In genomic region chr7:150329331-150330106, GRCh38 we compare ENCODE assay signal across 9 cellular contexts. TPM values are rescaled to one million over a fixed set of nuclear protein-coding genes. Genes with fewer than 3 reads are reported as not detected.
A peak's percentile ranks its signal among the peaks of the same experiment; 100 is the strongest.
DNase-seq lines count a peak whose midpoint lies in the region; ATAC-seq, FAIRE-seq and TF ChIP-seq lines count a peak whose summit lies in the region.
"Had no signal": no experiment of that assay in that cellular context is flagged by ENCODE, and none has a peak within 500 bp of the region (broad histone marks: within the 10 kb centered on the region; RNA-seq: fewer than 3 reads in every experiment).

No MANE protein-coding gene starts in this region.

- H3K36me3 ChIP-seq in HUES64 (ENCODE audit: insufficient read depth, low read length) (peaks cover 68% of the 10 kb centered on the region), HepG2 (replicated peaks in 1 of 2; ENCODE audit: control insufficient read depth in 1 of 2, insufficient read depth in 2 of 2, low read length in 2 of 2) (peaks cover 27 to 72% of the 10 kb centered on the region in 2 experiments), tibial nerve (peaks cover 0 to 47% (median 0%) of the 10 kb centered on the region in 3 donors)
- H3K36me3 ChIP-seq: brain microvascular endothelial cell, SJSA1 had no signal

- TF ChIP-seq POLR2A in HepG2 (IDR thresholded peaks at IDR 0.05; ENCODE audit: insufficient read depth in 1 of 2, low read depth in 2 of 2, low read length in 2 of 2) (0 out of 4 replicates have a peak, but pooled peaks of 1 of the 2 experiments have one; percentile 23), tibial nerve (IDR thresholded peaks at IDR 0.05) (no peak)

- H3K4me1 ChIP-seq in HUES64 (ENCODE audit: insufficient read depth, low read length) (peaks cover 22% of the 10 kb centered on the region), HepG2 (ENCODE audit: insufficient read depth, low read length) (peaks cover 24% of the 10 kb centered on the region), tibial nerve (peaks cover 0 to 11% (median 0%) of the 10 kb centered on the region in 4 donors)
- H3K4me1 ChIP-seq: SJSA1 had no signal

- in situ Hi-C loops in HepG2 (cut with HindIII; ENCODE audit: extremely low pct_ligation_motif_present, low pct_unique_long_range_greater_than_20kb), result no loop called here

- no peak for TF ChIP-seq RAD21 in HepG2 (CRISPR knock-in tag; IDR thresholded peaks at IDR 0.05)

- H4K20me1 ChIP-seq in HepG2 (ENCODE audit: insufficient read depth, low read length), result 0 out of 2 replicates have a peak, but pooled peaks cover 2% of the 10 kb centered on the region

- 58% methylated on average over 22 of the region's 22 CpGs for WGBS in HUES64
- WGBS in HepG2 (ENCODE audit: low lambda C conversion rate), result 97% methylated on average over 16 of the region's 22 CpGs
- 82 to 86% methylated on average over 15 to 22 of the region's 22 CpGs for WGBS in tibial nerve, 2 donors

- H3K4me3 ChIP-seq in HUES64 (ENCODE audit: low read length), result peak overlapping the region; percentile 23; the same call in 1 of the 2 replicates
- no peak overlapping the region for H3K4me3 ChIP-seq in HepG2 (replicated peaks in 1 of 3; ENCODE audit: insufficient read depth in 1 of 3, low read depth in 2 of 3, low read length in 3 of 3)
- H3K4me3 ChIP-seq in tibial nerve, result no peak overlapping the region
- H3K4me3 ChIP-seq: SJSA1 had no signal

- H3K9me3 ChIP-seq in HUES64 (ENCODE audit: insufficient read depth, low read depth, low read length) (no peaks in the 10 kb centered on the region), HepG2 (ENCODE audit: low read length) (no peaks in the 10 kb centered on the region), tibial nerve (no peaks in the 10 kb centered on the region)
- H3K9me3 ChIP-seq: SJSA1 had no signal

- H3K27me3 ChIP-seq in HUES64 (ENCODE audit: insufficient read depth, low read length) (no peaks in the 10 kb centered on the region), HepG2 (ENCODE audit: control insufficient read depth in 1 of 2, insufficient read depth in 2 of 2, low read length in 2 of 2) (no peaks in the 10 kb centered on the region), tibial nerve (no peaks in the 10 kb centered on the region)
- H3K27me3 ChIP-seq: brain microvascular endothelial cell, SJSA1 had no signal

- peak overlapping the region; percentile 33; the same call in 1 of the 2 replicates for H3K9ac ChIP-seq in HUES64 (ENCODE audit: low read depth, low read length)
- H3K9ac ChIP-seq in HepG2 (ENCODE audit: insufficient read depth, low read depth, low read length), result no peak overlapping the region

- CTCF ChIA-PET in HepG2 (lab: Yijun Ruan, JAX; ENCODE audit: low intra/inter-chr PET ratio, low total read pairs), result no interaction called here

- no peak overlapping the region for H3K4me2 ChIP-seq in HepG2 (ENCODE audit: low read depth, low read length)

- H3K27ac ChIP-seq in HUES64 (ENCODE audit: low read depth, low read length) (peak overlapping the region; percentile 89), HepG2 (ENCODE audit: extremely low read length, insufficient read depth, low read length) (no peak overlapping the region), tibial nerve (no peak overlapping the region)
- H3K27ac ChIP-seq: brain microvascular endothelial cell, HL-60, SJSA1 had no signal

- peaks cover 30% of the 10 kb centered on the region for H3K79me2 ChIP-seq in HepG2 (ENCODE audit: insufficient read depth, low read length)

- no peak for ATAC-seq in HepG2
- ATAC-seq: stimulated activated naive CD8-positive, alpha-beta T cell treated with anti-CD3 and anti-CD28 coated beads, Interleukin-15, Interleukin-2, amounts not matched to agents 100 U/mL and 50 U/mL, for 24 hours had no signal

- no peak for TF ChIP-seq CTCF in HepG2 (CRISPR knock-in tag; IDR thresholded peaks at IDR 0.05)
- no peak for TF ChIP-seq CTCF in tibial nerve (IDR thresholded peaks at IDR 0.05)

- TF ChIP-seq EP300 in HepG2 (IDR thresholded peaks at IDR 0.05; ENCODE audit: low read depth in 2 of 2, low read length in 2 of 2) (no peak), HepG2 (CRISPR knock-in tag; IDR thresholded peaks at IDR 0.05; ENCODE audit: borderline replicate concordance) (no peak), tibial nerve (IDR thresholded peaks at IDR 0.05) (no peak)

- no peak for FAIRE-seq in HepG2 (lab: Jason Lieb, UNC)
- FAIRE-seq in frontal cortex (lab: Jason Lieb, UNC), result no peak

- no TSS peak for BruUV-seq in HepG2 (replicated peaks; lab: Mats Ljungman, UMichigan)

- POLR2A ChIA-PET in HepG2 (lab: Yijun Ruan, JAX), result interaction anchor here (1.1 to 1.6 kb wide), 2 partner anchors 11 to 14 kb away, joined by 3 to 5 read pairs; no protein-coding TSS in a partner anchor

- no peak overlapping the region for H2AFZ ChIP-seq in HepG2 (ENCODE audit: low read length)

- intact Hi-C loops in HepG2 (cut with micrococcal nuclease; ENCODE audit: unreplicated experiment), result no loop called here

- no peak for DNase-seq in HepG2 (ENCODE audit: low spot score)
- no peak for DNase-seq in frontal cortex (ENCODE audit: low spot score in 2 of 2)
- DNase-seq in tibial nerve (ENCODE audit: low spot score in 2 of 2), result no peak
- DNase-seq: brain microvascular endothelial cell; NCI-H1092; stimulated activated naive CD8-positive, alpha-beta T cell treated with anti-CD3 and anti-CD28 coated beads, Interleukin-15, Interleukin-2, amounts not matched to agents 100 U/mL and 50 U/mL, for 24 hours had no signal

RNA-seq across cellular contexts. Expression of gene ACTR3C, which starts 6.2 kb away (rescaled TPM):
- polyA plus RNA-seq in HUES64 (2013, experiment 1 of 2), result 1.3 TPM
- 0.51 TPM for polyA plus RNA-seq in HUES64 (2013, experiment 2 of 2)
- total RNA-seq in HepG2 (2016; rRNA removed; fragmentation: Illumina TruSeq; extraction: Trizol) (4.1 and 7.5 TPM in 2 replicates), frontal cortex (5.3 TPM), tibial nerve (1 to 10 TPM in 1 of 4 donors, under 1 TPM in 3; 0.44 to 2.3 (median 0.94) TPM)
- 7.2 and 7.8 TPM in 2 replicates for total RNA-seq in HepG2 (2016; cell fraction: cytosol; rRNA removed; fragmentation: Illumina TruSeq; extraction: Trizol; ENCODE audit: low read depth)
- total RNA-seq in HepG2 (2016; cell fraction: insoluble cytoplasmic fraction; rRNA removed; fragmentation: Illumina TruSeq; extraction: Trizol), result 3.7 and 6.7 TPM in 2 replicates
- total RNA-seq in HepG2 (2016; cell fraction: membrane; rRNA removed; fragmentation: Illumina TruSeq; extraction: Trizol), result 4.8 and 5.6 TPM in 2 replicates
- 17.1 and 19.7 TPM in 2 replicates for total RNA-seq in HepG2 (2016; cell fraction: nucleus; rRNA removed; fragmentation: Illumina TruSeq; extraction: Trizol)
- polyA plus RNA-seq in HepG2 (2011; rRNA removed), result 3.2 and 3.8 TPM in 2 replicates
- 2.5 and 2.7 TPM in 2 replicates for polyA plus RNA-seq in HepG2 (2011; cell fraction: cytosol; rRNA removed)
- 4.0 and 4.3 TPM in 2 replicates for polyA plus RNA-seq in HepG2 (2011; cell fraction: nucleus; rRNA removed)
- polyA plus RNA-seq in HepG2 (2012), result 1.2 and 1.4 TPM in 2 replicates
- polyA plus RNA-seq in HepG2 (2016; cell fraction: cytosol; fragmentation: Illumina TruSeq; extraction: Trizol; ENCODE audit: low read depth), result 0.95 and 2.7 TPM in 2 replicates
- 1.9 and 3.9 TPM in 2 replicates for polyA plus RNA-seq in HepG2 (2016; cell fraction: insoluble cytoplasmic fraction; fragmentation: Illumina TruSeq; extraction: Trizol; ENCODE audit: low read depth)
- 1.4 and 1.6 TPM in 2 replicates for polyA plus RNA-seq in HepG2 (2016; cell fraction: membrane; fragmentation: Illumina TruSeq; extraction: Trizol; ENCODE audit: low read depth)
- polyA plus RNA-seq in HepG2 (2016; cell fraction: nucleus; fragmentation: Illumina TruSeq; extraction: Trizol; ENCODE audit: insufficient read depth, low read depth), result 4.9 and 8.0 TPM in 2 replicates
- polyA minus RNA-seq in HepG2 (2011; rRNA and poly(A)+ RNA removed; ENCODE audit: low replicate concordance), result 10.0 and 39.9 TPM in 2 replicates
- polyA minus RNA-seq in HepG2 (2011; cell fraction: cytosol; rRNA and poly(A)+ RNA removed), result 2.6 and 3.3 TPM in 2 replicates
- polyA minus RNA-seq in HepG2 (2011; cell fraction: nucleus; rRNA and poly(A)+ RNA removed), result 44.3 and 59.4 TPM in 2 replicates
- total RNA-seq: SJSA1 had no signal

RNA-seq across cellular contexts. Expression of gene LRRC61, which starts 6.4 kb away (rescaled TPM):
- 37.8 TPM for polyA plus RNA-seq in HUES64 (2013, experiment 1 of 2)
- polyA plus RNA-seq in HUES64 (2013, experiment 2 of 2), result 42.0 TPM
- 34.8 and 38.4 TPM in 2 replicates for total RNA-seq in HepG2 (2016; rRNA removed; fragmentation: Illumina TruSeq; extraction: Trizol)
- 10.3 and 10.8 TPM in 2 replicates for total RNA-seq in HepG2 (2016; cell fraction: cytosol; rRNA removed; fragmentation: Illumina TruSeq; extraction: Trizol; ENCODE audit: low read depth)
- 30.5 and 35.2 TPM in 2 replicates for total RNA-seq in HepG2 (2016; cell fraction: insoluble cytoplasmic fraction; rRNA removed; fragmentation: Illumina TruSeq; extraction: Trizol)
- 34.2 and 36.9 TPM in 2 replicates for total RNA-seq in HepG2 (2016; cell fraction: membrane; rRNA removed; fragmentation: Illumina TruSeq; extraction: Trizol)
- 25.0 and 31.2 TPM in 2 replicates for total RNA-seq in HepG2 (2016; cell fraction: nucleus; rRNA removed; fragmentation: Illumina TruSeq; extraction: Trizol)
- polyA plus RNA-seq in HepG2 (2011; rRNA removed), result 33.0 and 42.2 TPM in 2 replicates
- polyA plus RNA-seq in HepG2 (2011; cell fraction: cytosol; rRNA removed), result 34.7 and 58.3 TPM in 2 replicates
- polyA plus RNA-seq in HepG2 (2011; cell fraction: nucleus; rRNA removed), result 25.0 and 33.0 TPM in 2 replicates
- polyA plus RNA-seq in HepG2 (2012), result 22.2 and 36.3 TPM in 2 replicates
- polyA plus RNA-seq in HepG2 (2016; cell fraction: cytosol; fragmentation: Illumina TruSeq; extraction: Trizol; ENCODE audit: low read depth), result 19.9 and 25.0 TPM in 2 replicates
- 36.4 and 46.3 TPM in 2 replicates for polyA plus RNA-seq in HepG2 (2016; cell fraction: insoluble cytoplasmic fraction; fragmentation: Illumina TruSeq; extraction: Trizol; ENCODE audit: low read depth)
- polyA plus RNA-seq in HepG2 (2016; cell fraction: membrane; fragmentation: Illumina TruSeq; extraction: Trizol; ENCODE audit: low read depth), result 41.1 and 42.5 TPM in 2 replicates
- 34.8 and 36.2 TPM in 2 replicates for polyA plus RNA-seq in HepG2 (2016; cell fraction: nucleus; fragmentation: Illumina TruSeq; extraction: Trizol; ENCODE audit: insufficient read depth, low read depth)
- 45.8 and 71.1 TPM in 2 replicates for polyA minus RNA-seq in HepG2 (2011; rRNA and poly(A)+ RNA removed; ENCODE audit: low replicate concordance)
- 33.7 and 34.5 TPM in 2 replicates for polyA minus RNA-seq in HepG2 (2011; cell fraction: cytosol; rRNA and poly(A)+ RNA removed)
- 13.3 and 15.4 TPM in 2 replicates for polyA minus RNA-seq in HepG2 (2011; cell fraction: nucleus; rRNA and poly(A)+ RNA removed)
- 13.5 TPM for total RNA-seq in frontal cortex
- total RNA-seq in tibial nerve, result 10 to 100 TPM in 1 of 4 donors, 1 to 10 TPM in 3; 7.9 to 19.3 (median 9.6) TPM
- total RNA-seq: SJSA1 had no signal

RNA-seq across cellular contexts. Expression of gene RARRES2, which starts 11.9 kb away (rescaled TPM):
- polyA plus RNA-seq in HUES64 (2013, experiment 1 of 2), result 94.7 TPM
- polyA plus RNA-seq in HUES64 (2013, experiment 2 of 2), result 75.3 TPM
- total RNA-seq in HepG2 (2016; rRNA removed; fragmentation: Illumina TruSeq; extraction: Trizol) (94.6 and 172 TPM in 2 replicates), frontal cortex (6.9 TPM), tibial nerve (100 to 1,000 TPM; 172 to 382 (median 375) TPM)
- total RNA-seq in HepG2 (2016; cell fraction: cytosol; rRNA removed; fragmentation: Illumina TruSeq; extraction: Trizol; ENCODE audit: low read depth), result 63.6 and 75.7 TPM in 2 replicates
- 93.3 and 178 TPM in 2 replicates for total RNA-seq in HepG2 (2016; cell fraction: insoluble cytoplasmic fraction; rRNA removed; fragmentation: Illumina TruSeq; extraction: Trizol)
- total RNA-seq in HepG2 (2016; cell fraction: membrane; rRNA removed; fragmentation: Illumina TruSeq; extraction: Trizol), result 68.9 and 86.6 TPM in 2 replicates
- 126 and 156 TPM in 2 replicates for total RNA-seq in HepG2 (2016; cell fraction: nucleus; rRNA removed; fragmentation: Illumina TruSeq; extraction: Trizol)
- 134 and 157 TPM in 2 replicates for polyA plus RNA-seq in HepG2 (2011; rRNA removed)
- polyA plus RNA-seq in HepG2 (2011; cell fraction: cytosol; rRNA removed), result 197 and 233 TPM in 2 replicates
- 164 and 202 TPM in 2 replicates for polyA plus RNA-seq in HepG2 (2011; cell fraction: nucleus; rRNA removed)
- 37.9 and 77.4 TPM in 2 replicates for polyA plus RNA-seq in HepG2 (2012)
- polyA plus RNA-seq in HepG2 (2016; cell fraction: cytosol; fragmentation: Illumina TruSeq; extraction: Trizol; ENCODE audit: low read depth), result 96.7 and 115 TPM in 2 replicates
- polyA plus RNA-seq in HepG2 (2016; cell fraction: insoluble cytoplasmic fraction; fragmentation: Illumina TruSeq; extraction: Trizol; ENCODE audit: low read depth), result 134 and 138 TPM in 2 replicates
- 82.1 and 99.5 TPM in 2 replicates for polyA plus RNA-seq in HepG2 (2016; cell fraction: membrane; fragmentation: Illumina TruSeq; extraction: Trizol; ENCODE audit: low read depth)
- polyA plus RNA-seq in HepG2 (2016; cell fraction: nucleus; fragmentation: Illumina TruSeq; extraction: Trizol; ENCODE audit: insufficient read depth, low read depth), result 420 and 455 TPM in 2 replicates
- polyA minus RNA-seq in HepG2 (2011; rRNA and poly(A)+ RNA removed; ENCODE audit: low replicate concordance), result 22.1 TPM in 1 of 2 replicates, not detected in the other
- 17.4 and 20.0 TPM in 2 replicates for polyA minus RNA-seq in HepG2 (2011; cell fraction: cytosol; rRNA and poly(A)+ RNA removed)
- 6.1 and 7.3 TPM in 2 replicates for polyA minus RNA-seq in HepG2 (2011; cell fraction: nucleus; rRNA and poly(A)+ RNA removed)
- total RNA-seq: SJSA1 had no signal

RNA-seq across cellular contexts. Expression of gene REPIN1, which starts 39.1 kb away (rescaled TPM):
- 78.2 TPM for polyA plus RNA-seq in HUES64 (2013, experiment 1 of 2)
- 91.5 TPM for polyA plus RNA-seq in HUES64 (2013, experiment 2 of 2)
- total RNA-seq in HepG2 (2016; rRNA removed; fragmentation: Illumina TruSeq; extraction: Trizol) (86.4 and 108 TPM in 2 replicates), frontal cortex (29.3 TPM), tibial nerve (10 to 100 TPM; 65.8 to 70.2 (median 68.3) TPM)
- total RNA-seq in HepG2 (2016; cell fraction: cytosol; rRNA removed; fragmentation: Illumina TruSeq; extraction: Trizol; ENCODE audit: low read depth), result 34.3 and 36.1 TPM in 2 replicates
- 77.5 and 106 TPM in 2 replicates for total RNA-seq in HepG2 (2016; cell fraction: insoluble cytoplasmic fraction; rRNA removed; fragmentation: Illumina TruSeq; extraction: Trizol)
- 112 and 119 TPM in 2 replicates for total RNA-seq in HepG2 (2016; cell fraction: membrane; rRNA removed; fragmentation: Illumina TruSeq; extraction: Trizol)
- total RNA-seq in HepG2 (2016; cell fraction: nucleus; rRNA removed; fragmentation: Illumina TruSeq; extraction: Trizol), result 81.1 and 91.5 TPM in 2 replicates
- polyA plus RNA-seq in HepG2 (2011; rRNA removed), result 69.9 and 87.9 TPM in 2 replicates
- polyA plus RNA-seq in HepG2 (2011; cell fraction: cytosol; rRNA removed), result 58.9 and 82.1 TPM in 2 replicates
- 189 and 195 TPM in 2 replicates for polyA plus RNA-seq in HepG2 (2011; cell fraction: nucleus; rRNA removed)
- 52.5 and 64.7 TPM in 2 replicates for polyA plus RNA-seq in HepG2 (2012)
- polyA plus RNA-seq in HepG2 (2016; cell fraction: cytosol; fragmentation: Illumina TruSeq; extraction: Trizol; ENCODE audit: low read depth), result 22.0 and 24.7 TPM in 2 replicates
- 82.2 and 105 TPM in 2 replicates for polyA plus RNA-seq in HepG2 (2016; cell fraction: insoluble cytoplasmic fraction; fragmentation: Illumina TruSeq; extraction: Trizol; ENCODE audit: low read depth)
- polyA plus RNA-seq in HepG2 (2016; cell fraction: membrane; fragmentation: Illumina TruSeq; extraction: Trizol; ENCODE audit: low read depth), result 77.8 and 77.9 TPM in 2 replicates
- 138 and 155 TPM in 2 replicates for polyA plus RNA-seq in HepG2 (2016; cell fraction: nucleus; fragmentation: Illumina TruSeq; extraction: Trizol; ENCODE audit: insufficient read depth, low read depth)
- 81.7 and 98.0 TPM in 2 replicates for polyA minus RNA-seq in HepG2 (2011; rRNA and poly(A)+ RNA removed; ENCODE audit: low replicate concordance)
- 35.3 and 35.6 TPM in 2 replicates for polyA minus RNA-seq in HepG2 (2011; cell fraction: cytosol; rRNA and poly(A)+ RNA removed)
- polyA minus RNA-seq in HepG2 (2011; cell fraction: nucleus; rRNA and poly(A)+ RNA removed), result 50.5 and 54.6 TPM in 2 replicates

RNA-seq across cellular contexts. Expression of gene ZNF775, which starts 49.6 kb away (rescaled TPM):
- 12.3 TPM for polyA plus RNA-seq in HUES64 (2013, experiment 1 of 2)
- polyA plus RNA-seq in HUES64 (2013, experiment 2 of 2), result 13.2 TPM
- total RNA-seq in HepG2 (2016; rRNA removed; fragmentation: Illumina TruSeq; extraction: Trizol), result 3.1 and 4.5 TPM in 2 replicates
- total RNA-seq in HepG2 (2016; cell fraction: cytosol; rRNA removed; fragmentation: Illumina TruSeq; extraction: Trizol; ENCODE audit: low read depth), result 0.71 TPM in 2 replicates
- 3.6 and 3.8 TPM in 2 replicates for total RNA-seq in HepG2 (2016; cell fraction: insoluble cytoplasmic fraction; rRNA removed; fragmentation: Illumina TruSeq; extraction: Trizol)
- total RNA-seq in HepG2 (2016; cell fraction: membrane; rRNA removed; fragmentation: Illumina TruSeq; extraction: Trizol), result 1.9 and 2.5 TPM in 2 replicates
- total RNA-seq in HepG2 (2016; cell fraction: nucleus; rRNA removed; fragmentation: Illumina TruSeq; extraction: Trizol), result 1.8 and 3.2 TPM in 2 replicates
- polyA plus RNA-seq in HepG2 (2011; rRNA removed), result 3.2 and 3.8 TPM in 2 replicates
- polyA plus RNA-seq in HepG2 (2011; cell fraction: cytosol; rRNA removed), result 2.6 and 4.5 TPM in 2 replicates
- polyA plus RNA-seq in HepG2 (2011; cell fraction: nucleus; rRNA removed), result 5.8 and 5.9 TPM in 2 replicates
- 2.1 and 3.1 TPM in 2 replicates for polyA plus RNA-seq in HepG2 (2012)
- 0.67 and 0.68 TPM in 2 replicates for polyA plus RNA-seq in HepG2 (2016; cell fraction: cytosol; fragmentation: Illumina TruSeq; extraction: Trizol; ENCODE audit: low read depth)
- 3.7 and 4.2 TPM in 2 replicates for polyA plus RNA-seq in HepG2 (2016; cell fraction: insoluble cytoplasmic fraction; fragmentation: Illumina TruSeq; extraction: Trizol; ENCODE audit: low read depth)
- 1.2 and 1.8 TPM in 2 replicates for polyA plus RNA-seq in HepG2 (2016; cell fraction: membrane; fragmentation: Illumina TruSeq; extraction: Trizol; ENCODE audit: low read depth)
- polyA plus RNA-seq in HepG2 (2016; cell fraction: nucleus; fragmentation: Illumina TruSeq; extraction: Trizol; ENCODE audit: insufficient read depth, low read depth), result 5.2 and 9.1 TPM in 2 replicates
- 0.37 and 3.7 TPM in 2 replicates for polyA minus RNA-seq in HepG2 (2011; rRNA and poly(A)+ RNA removed; ENCODE audit: low replicate concordance)
- 2.5 and 3.9 TPM in 2 replicates for polyA minus RNA-seq in HepG2 (2011; cell fraction: cytosol; rRNA and poly(A)+ RNA removed)
- 1.8 and 2.4 TPM in 2 replicates for polyA minus RNA-seq in HepG2 (2011; cell fraction: nucleus; rRNA and poly(A)+ RNA removed)
- total RNA-seq in frontal cortex, result 10.2 TPM
- 10 to 100 TPM in 2 of 4 donors, 1 to 10 TPM in 2; 5.9 to 14.3 (median 11.6) TPM for total RNA-seq in tibial nerve
